In the genomic region with DNA sequence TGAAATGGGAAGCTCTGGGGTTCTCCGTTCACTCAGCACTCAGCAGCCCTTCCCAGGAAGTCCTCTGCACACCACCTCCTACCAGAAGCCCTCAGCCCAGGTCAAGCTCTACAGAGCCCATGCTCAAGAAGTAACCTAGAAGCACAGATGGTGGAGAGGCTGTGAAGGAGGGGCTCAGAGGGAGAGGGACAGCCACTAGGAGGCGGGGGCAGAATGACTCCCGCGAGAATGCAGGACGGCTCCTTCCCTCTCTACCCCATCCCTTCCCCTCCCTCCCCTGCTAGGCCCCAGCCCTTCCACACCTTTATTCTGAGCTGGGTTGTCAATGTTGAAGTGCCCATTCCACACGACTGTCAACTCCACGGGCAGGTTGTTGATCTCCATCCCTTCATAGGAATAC, we compare ENCODE assay signal across 17 cellular contexts.
"Had no signal": no experiment of that assay in that cellular context is flagged by ENCODE, and none has a peak within 500 bp of the region (broad histone marks: within the 10 kb centered on the region; RNA-seq: fewer than 3 reads in every experiment).

No MANE protein-coding gene starts in this region.

- H3K27me3 ChIP-seq: esophagus muscularis mucosa, neural progenitor cell, right atrium auricular region, suprapubic skin had no signal

- H3K9me3 ChIP-seq: esophagus muscularis mucosa, prostate gland, right atrium auricular region, suprapubic skin had no signal

- DNase-seq: activated CD4-positive, alpha-beta T cell treated with anti-CD3 and anti-CD28 coated beads, Interleukin-2, amount 50 U/mL, for 1 hour; activated CD8-positive, alpha-beta memory T cell treated with anti-CD3 and anti-CD28 coated beads, Interleukin-2, amount 50 U/mL, for 4 hours; activated T-cell treated with anti-CD3 and anti-CD28 coated beads, Interleukin-2, amount 50 U/mL, for 4 hours; effector CD4-positive, alpha-beta T cell; stimulated activated CD4-positive, alpha-beta T cell treated with anti-CD3 and anti-CD28 coated beads, Interleukin-4, amount 100 ng/mL, for 1 hour; stimulated activated naive CD8-positive, alpha-beta T cell treated with anti-CD3 and anti-CD28 coated beads, Interleukin-15, amount 100 ng/mL, for 72 hours; T1000; trophoblast cell had no signal

- H3K4me3 ChIP-seq: esophagus muscularis mucosa, neural progenitor cell, prostate gland, right atrium auricular region, smooth muscle cell, suprapubic skin had no signal

- H3K36me3 ChIP-seq: neural progenitor cell, prostate gland, right atrium auricular region, suprapubic skin had no signal

- H3K27ac ChIP-seq: esophagus muscularis mucosa, neural progenitor cell, prostate gland, right atrium auricular region, suprapubic skin had no signal

- FAIRE-seq: endothelial cell of umbilical vein, keratinocyte had no signal

- H3K4me1 ChIP-seq: prostate gland, suprapubic skin had no signal

- ATAC-seq: activated CD4-positive, CD25-positive, alpha-beta regulatory T cell treated with anti-CD3 and anti-CD28 coated beads, Interleukin-2, amount 50 U/mL, for 24 hours; activated T-cell treated with anti-CD3 and anti-CD28 coated beads, Interleukin-2, amount 50 U/mL, for 4 hours had no signal
